11 cellular contexts compared by ENCODE assay signal in the genomic region with DNA sequence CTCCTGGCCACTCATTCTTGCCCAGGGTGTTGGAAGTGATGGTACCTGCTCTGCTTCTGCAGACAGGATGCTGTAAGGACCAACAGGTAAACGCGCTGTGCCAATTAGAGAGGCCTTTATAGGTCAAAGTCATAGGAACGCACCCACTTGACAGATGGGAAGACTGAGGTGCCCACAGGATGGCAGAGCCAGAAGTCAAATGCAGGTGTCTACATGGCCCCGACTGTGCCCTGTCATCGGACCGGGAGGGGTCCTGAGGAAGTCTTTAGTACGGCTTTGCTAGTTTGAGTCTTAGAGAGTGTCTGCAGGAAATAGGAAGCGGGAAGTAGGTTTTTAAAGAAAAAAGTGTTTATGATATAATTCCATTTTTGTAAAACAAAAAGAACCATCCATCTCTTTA. TPM values are rescaled to one million over a fixed set of nuclear protein-coding genes. Genes with fewer than 3 reads are reported as not detected.
DNase-seq lines count a peak whose midpoint lies in the region; ATAC-seq and TF ChIP-seq lines count a peak whose summit lies in the region.
"Had no signal": no experiment of that assay in that cellular context is flagged by ENCODE, and none has a peak within 500 bp of the region (broad histone marks: within the 10 kb centered on the region; RNA-seq: fewer than 3 reads in every experiment).

No MANE protein-coding gene starts in this region.

- H3K9me3 Mint-ChIP-seq in activated naive CD8-positive, alpha-beta T cell (ENCODE audit: low read depth): no peaks in the 10 kb centered on the region
- no peaks in the 10 kb centered on the region for H3K9me3 Mint-ChIP-seq in activated naive CD8-positive, alpha-beta T cell treated with anti-CD3 and anti-CD28 coated beads for 36 hours

- H3K4me3 Mint-ChIP-seq in activated naive CD8-positive, alpha-beta T cell: peak overlapping the region; percentile 73
- no peak overlapping the region for H3K4me3 Mint-ChIP-seq in activated naive CD8-positive, alpha-beta T cell treated with anti-CD3 and anti-CD28 coated beads for 36 hours

- no peak overlapping the region for H3K9ac ChIP-seq in mesendoderm (ENCODE audit: low read length)

- peaks cover 9% of the 10 kb centered on the region for H3K79me1 ChIP-seq in mesendoderm (ENCODE audit: low read length)

- no peak overlapping the region for H3K4ac ChIP-seq in mesendoderm (ENCODE audit: low read depth, low read length)

- H2BK5ac ChIP-seq in mesendoderm (ENCODE audit: low read length): no peak overlapping the region

- no peak for DNase-seq in activated naive CD8-positive, alpha-beta T cell treated with anti-CD3 and anti-CD28 coated beads for 36 hours
- no peak for DNase-seq in breast epithelium (ENCODE audit: low spot score in 2 of 2)
- DNase-seq in mesendoderm: no peak
- no peak for DNase-seq in transverse colon
- no peak for DNase-seq in NCI-H2081 (lab: John Stamatoyannopoulos, UW)
- DNase-seq in H7: no peak
- DNase-seq: activated CD4-positive, CD25-positive, alpha-beta regulatory T cell; amniotic stem cell; NCI-H1930 had no signal

- intact Hi-C loops in breast epithelium (cut with DNase I; ENCODE audit: low total_unique reads): no loop called here
- intact Hi-C loops in transverse colon (cut with DNase I; ENCODE audit: low total_unique reads): no loop called here

- H3K4me2 ChIP-seq in mesendoderm (ENCODE audit: low read length): no peak overlapping the region

- H3K4me3 ChIP-seq in breast epithelium (peak overlapping the region in 1 of 3 donors; percentile 45), mesendoderm (ENCODE audit: low read length) (no peak overlapping the region), transverse colon (no peak overlapping the region), H7 (ENCODE audit: insufficient read depth, low read depth, low read length) (no peak overlapping the region)

- in situ Hi-C loops in transverse colon (cut with MboI; ENCODE audit: low pct_ligation_motif_present in 1 of 4, low pct_unique_long_range_greater_than_20kb in 1 of 4, low sequenced_read_pairs in 3 of 4): no loop called here

- H2BK120ac ChIP-seq in mesendoderm (ENCODE audit: low read depth, low read length): no peak overlapping the region

- no peak overlapping the region for H2BK15ac ChIP-seq in mesendoderm (replicated peaks; ENCODE audit: low read depth)

- H3K27ac Mint-ChIP-seq in activated naive CD8-positive, alpha-beta T cell: peak overlapping the region; percentile 87
- H3K27ac Mint-ChIP-seq in activated naive CD8-positive, alpha-beta T cell treated with anti-CD3 and anti-CD28 coated beads for 36 hours: no peak overlapping the region

- no peak overlapping the region for H4K5ac ChIP-seq in mesendoderm (ENCODE audit: low read length)

- no peak for TF ChIP-seq EP300 in transverse colon (IDR thresholded peaks at IDR 0.05; ENCODE audit: low read depth)

- H3K27me3 Mint-ChIP-seq in activated naive CD8-positive, alpha-beta T cell: no peaks in the 10 kb centered on the region
- H3K27me3 Mint-ChIP-seq in activated naive CD8-positive, alpha-beta T cell treated with anti-CD3 and anti-CD28 coated beads for 36 hours: no peaks in the 10 kb centered on the region

- H3K4me1 ChIP-seq in breast epithelium (peaks cover 27 to 66% of the 10 kb centered on the region in 2 donors), mesendoderm (ENCODE audit: control insufficient read depth, low read depth, low read length) (peaks cover 35% of the 10 kb centered on the region), transverse colon (peaks cover 47 to 83% (median 51%) of the 10 kb centered on the region in 4 donors)

- H3K36me3 Mint-ChIP-seq in activated naive CD8-positive, alpha-beta T cell: no peaks in the 10 kb centered on the region
- peaks cover 16% of the 10 kb centered on the region for H3K36me3 Mint-ChIP-seq in activated naive CD8-positive, alpha-beta T cell treated with anti-CD3 and anti-CD28 coated beads for 36 hours

- no peaks in the 10 kb centered on the region for H3K27me3 ChIP-seq in breast epithelium
- H3K27me3 ChIP-seq in mesendoderm (ENCODE audit: insufficient read depth, low read length, poor library complexity): no peaks in the 10 kb centered on the region
- H3K27me3 ChIP-seq in transverse colon: no peaks in the 10 kb centered on the region
- H3K27me3 ChIP-seq in H7 (ENCODE audit: control insufficient read depth, insufficient read depth, low read length): no peaks in the 10 kb centered on the region

- H3K27ac ChIP-seq in breast epithelium (peak overlapping the region; percentile 93 to 94), mesendoderm (ENCODE audit: low read depth, low read length) (no peak overlapping the region), transverse colon (peak overlapping the region; percentile 52 to 83 (median 58))

- H3K23ac ChIP-seq in mesendoderm (ENCODE audit: low read length): no peak overlapping the region

- TF ChIP-seq CTCF in breast epithelium (IDR thresholded peaks at IDR 0.05) (no peak), transverse colon (IDR thresholded peaks at IDR 0.05) (no peak)

- no peak overlapping the region for H3K56ac ChIP-seq in mesendoderm (ENCODE audit: low read length)

- TF ChIP-seq POLR2A in breast epithelium (IDR thresholded peaks at IDR 0.05): no peak
- no peak for TF ChIP-seq POLR2A in transverse colon (IDR thresholded peaks at IDR 0.05)

- no peak overlapping the region for H4K8ac ChIP-seq in mesendoderm (ENCODE audit: low read depth, low read length)

- H3K36me3 ChIP-seq in breast epithelium: no peaks in the 10 kb centered on the region
- no peaks in the 10 kb centered on the region for H3K36me3 ChIP-seq in mesendoderm (ENCODE audit: control insufficient read depth, insufficient read depth, low read length)
- no peaks in the 10 kb centered on the region for H3K36me3 ChIP-seq in transverse colon
- no peaks in the 10 kb centered on the region; the same call in 1 of the 2 replicates for H3K36me3 ChIP-seq in H7 (replicated peaks; ENCODE audit: control insufficient read depth, insufficient read depth, low read length)

- peaks cover 61% of the 10 kb centered on the region for H3K4me1 Mint-ChIP-seq in activated naive CD8-positive, alpha-beta T cell (ENCODE audit: low read depth)
- H3K4me1 Mint-ChIP-seq in activated naive CD8-positive, alpha-beta T cell treated with anti-CD3 and anti-CD28 coated beads for 36 hours: peaks cover 53% of the 10 kb centered on the region

- no CpG with 5 or more reads among the region's 8 CpGs for WGBS in mesendoderm (ENCODE audit: extremely low coverage, insufficient coverage, low lambda C conversion rate)
- WGBS in transverse colon (ENCODE audit: low coverage in 1 of 2), 2 donors: 90 to 94% methylated on average over 4 to 8 of the region's 8 CpGs

- peak overlapping the region; percentile 7 for H3K18ac ChIP-seq in mesendoderm (ENCODE audit: low read length)

- H3K79me2 ChIP-seq in mesendoderm (ENCODE audit: control insufficient read depth, insufficient read depth, low read length): peaks cover 96% of the 10 kb centered on the region

- no peak overlapping the region for H2AK5ac ChIP-seq in mesendoderm (ENCODE audit: low read length)

- no peak for ATAC-seq in GM19328 (IDR thresholded peaks at IDR 0.05; ENCODE audit: unreplicated experiment)

- H3K9me3 ChIP-seq in breast epithelium: no peaks in the 10 kb centered on the region
- no peaks in the 10 kb centered on the region for H3K9me3 ChIP-seq in transverse colon

RNA-seq across cellular contexts. Expression of gene HK1, which starts 57.3 kb away (rescaled TPM):
- total RNA-seq in activated naive CD8-positive, alpha-beta T cell treated with anti-CD3 and anti-CD28 coated beads for 36 hours: 100 to 1,000 TPM; 236 to 244 TPM
- 10 to 100 TPM; 51.2 to 63.4 (median 57.4) TPM for total RNA-seq in breast epithelium
- 114 TPM for polyA plus RNA-seq in mesendoderm (2013, experiment 1 of 2)
- 114 TPM for polyA plus RNA-seq in mesendoderm (2013, experiment 2 of 2)
- total RNA-seq in transverse colon: 10 to 100 TPM; 27.3 to 69.9 (median 54.0) TPM
- total RNA-seq in H7 (2014; rRNA removed; shearing (Covaris generic)): 110 and 114 TPM in 2 replicates
